ENCODE assay signal across 11 cellular contexts in genomic region chr2:68857855-68858456, GRCh38. TPM values are rescaled to one million over a fixed set of nuclear protein-coding genes. Genes with fewer than 3 reads are reported as not detected.
DNase-seq lines count a peak whose midpoint lies in the region; ATAC-seq, FAIRE-seq and TF ChIP-seq lines count a peak whose summit lies in the region.
"Had no signal": no experiment of that assay in that cellular context is flagged by ENCODE, and none has a peak within 500 bp of the region (broad histone marks: within the 10 kb centered on the region; RNA-seq: fewer than 3 reads in every experiment).

No MANE protein-coding gene starts in this region.

- intact Hi-C loops in OCI-LY7 (cut with micrococcal nuclease; ENCODE audit: unreplicated experiment), result no loop called here
- intact Hi-C loops in adrenal gland (cut with DNase I), result no loop called here

- peaks cover 21% of the 10 kb centered on the region for H3K4me1 ChIP-seq in OCI-LY7 (ENCODE audit: insufficient read depth, low read length, poor library complexity, severe bottlenecking)
- no peaks in the 10 kb centered on the region for H3K4me1 ChIP-seq in adrenal gland (replicated peaks in 1 of 2)

- no peaks in the 10 kb centered on the region for H3K36me3 Mint-ChIP-seq in naive B cell

- peak overlapping the region; percentile 16; the same call in 1 of the 2 replicates for H3K4me2 ChIP-seq in OCI-LY7 (ENCODE audit: low read length)

- peaks cover 12 to 19% (median 14%) of the 10 kb centered on the region in 3 donors for H3K4me1 Mint-ChIP-seq in naive B cell
- H3K4me1 Mint-ChIP-seq: CD8-positive, alpha-beta memory T cell had no signal

- no peak for FAIRE-seq in GM19239 (lab: Jason Lieb, UNC)

- no peak for TF ChIP-seq POLR2A in adrenal gland (IDR thresholded peaks at IDR 0.05)

- BruUV-seq in OCI-LY7 (replicated peaks; lab: Mats Ljungman, UMichigan), result no TSS peak

- CTCF ChIA-PET in OCI-LY7 (lab: Charles Lee; ENCODE audit: unreplicated experiment), result no interaction called here

- no peaks in the 10 kb centered on the region for H4K20me1 ChIP-seq in OCI-LY7 (ENCODE audit: insufficient read depth, low read length)

- H3K27me3 ChIP-seq in GM06990 (replicated peaks; ENCODE audit: control insufficient read depth, insufficient read depth, low read length), result no peaks in the 10 kb centered on the region
- H3K27me3 ChIP-seq in adrenal gland, result no peaks in the 10 kb centered on the region

- no peaks in the 10 kb centered on the region for H3K9me2 ChIP-seq in OCI-LY7 (ENCODE audit: insufficient read depth, low read length)

- ATAC-seq in GM21717 (IDR thresholded peaks at IDR 0.05; ENCODE audit: unreplicated experiment) (peak; percentile 65), naive B cell (ENCODE audit: low read depth in 2 of 2) (peak; percentile 96)

- H3K4me3 Mint-ChIP-seq in naive B cell, result peak overlapping the region in 1 of 8 donors; percentile 49
- H3K4me3 Mint-ChIP-seq: CD8-positive, alpha-beta memory T cell had no signal

- H3K9me3 Mint-ChIP-seq in naive B cell, result peaks cover 0 to 3% (median 0%) of the 10 kb centered on the region in 7 donors

- peak overlapping the region; percentile 56; the same call in 1 of the 2 replicates for H2AFZ ChIP-seq in OCI-LY7 (ENCODE audit: low read length)

- peak overlapping the region in 4 of 6 donors; percentile 1 to 28 (median 12) for H3K27ac Mint-ChIP-seq in naive B cell
- H3K27ac Mint-ChIP-seq: CD8-positive, alpha-beta memory T cell had no signal

- no peaks in the 10 kb centered on the region for H3K27me3 Mint-ChIP-seq in naive B cell

- no peak for TF ChIP-seq CTCF in GM06990 (IDR thresholded peaks at IDR 0.05; ENCODE audit: insufficient read depth, low read length, poor library complexity, severe bottlenecking)
- no peak for TF ChIP-seq CTCF in OCI-LY7 (conservative IDR thresholded peaks at IDR 0.05; ENCODE audit: low read length)
- TF ChIP-seq CTCF in adrenal gland (IDR thresholded peaks at IDR 0.05), result no peak

- H3K36me3 ChIP-seq in GM06990 (ENCODE audit: control insufficient read depth, insufficient read depth, low read length) (no peaks in the 10 kb centered on the region), OCI-LY7 (ENCODE audit: insufficient read depth, low read length) (no peaks in the 10 kb centered on the region), adrenal gland (replicated peaks in 1 of 2) (no peaks in the 10 kb centered on the region)

- H3K9me3 ChIP-seq in OCI-LY7 (ENCODE audit: low read length), result no peaks in the 10 kb centered on the region
- no peaks in the 10 kb centered on the region for H3K9me3 ChIP-seq in adrenal gland (replicated peaks in 1 of 3)

- POLR2A ChIA-PET in OCI-LY7 (lab: Charles Lee), result interaction anchor here (0.9 to 2.0 kb wide), 3 partner anchors 13 to 50 kb away, joined by 3 to 5 read pairs (median 3); no protein-coding TSS in a partner anchor

- H3K27ac ChIP-seq in OCI-LY7 (ENCODE audit: low read depth, low read length, poor library complexity, severe bottlenecking) (no peak overlapping the region), adrenal gland (no peak overlapping the region)

- WGBS in adrenal gland, 4 donors, result 62 to 78% (median 68%) methylated on average over 4 of the region's 4 CpGs

- no peaks in the 10 kb centered on the region for H3K79me2 ChIP-seq in OCI-LY7 (ENCODE audit: insufficient read depth, low read depth, low read length)

- H3K4me3 ChIP-seq in GM06990 (replicated peaks; ENCODE audit: low read depth, low read length) (no peak overlapping the region), OCI-LY7 (ENCODE audit: low read depth, low read length, poor library complexity, severe bottlenecking) (no peak overlapping the region), adrenal gland (no peak overlapping the region)

- peak; percentile 22 for DNase-seq in GM06990 (ENCODE audit: extremely low read depth, insufficient read length)
- no peak for DNase-seq in OCI-LY7 (ENCODE audit: low spot score)
- peak; percentile 46 for DNase-seq in naive B cell
- DNase-seq in epidermal melanocyte (ENCODE audit: insufficient read length, low spot score), result no peak
- DNase-seq in adrenal gland, result no peak
- DNase-seq in NCI-H2196 (lab: John Stamatoyannopoulos, UW; ENCODE audit: unreplicated experiment), result no peak
- DNase-seq in GM19239 (ENCODE audit: insufficient read length, low spot score), result no peak
- DNase-seq: CD8-positive, alpha-beta memory T cell; effector CD4-positive, alpha-beta T cell; NCI-H1930 had no signal

RNA-seq across cellular contexts. Expression of gene BMP10, which starts 13.2 kb away (rescaled TPM):
- not detected in 2 replicates for total RNA-seq in OCI-LY7 (2014; rRNA removed; shearing (Covaris generic))
- not detected in 2 replicates for total RNA-seq in OCI-LY7 (2022)
- polyA plus RNA-seq in naive B cell (ENCODE audit: low read depth in 6 of 6), result not detected
- total RNA-seq in adrenal gland, result not detected
- polyA plus RNA-seq in adrenal gland, result not detected
- total RNA-seq: CD8-positive, alpha-beta memory T cell had no signal
- polyA plus RNA-seq: CD8-positive, alpha-beta memory T cell had no signal

Comparison
In these comparisons a context has a peak if more than half of its experiments do, and no peak if none do; other contexts are left out.
1. DNase-seq: peak in GM06990 (single experiment) and naive B cell (single experiment); none in OCI-LY7 (single experiment), epidermal melanocyte (single experiment), adrenal gland (0 of 7), NCI-H2196 (single experiment) and GM19239 (single experiment).